Comparison of ENCODE assay signal across 9 cellular contexts in genomic region chr2:205706769-205707375, GRCh38. TPM values are rescaled to one million over a fixed set of nuclear protein-coding genes. Genes with fewer than 3 reads are reported as not detected.
DNase-seq lines count a peak whose midpoint lies in the region; ATAC-seq, FAIRE-seq and TF ChIP-seq lines count a peak whose summit lies in the region.
"Had no signal": no experiment of that assay in that cellular context is flagged by ENCODE, and none has a peak within 500 bp of the region (broad histone marks: within the 10 kb centered on the region; RNA-seq: fewer than 3 reads in every experiment).

No MANE protein-coding gene starts in this region.

- 74 to 81% methylated on average over 10 of the region's 10 CpGs for WGBS in pancreas, 2 donors

- no peaks in the 10 kb centered on the region for H3K9me3 ChIP-seq in pancreas

- FAIRE-seq in pancreas (lab: Jason Lieb, UNC): no peak

- H3K36me3 ChIP-seq in pancreas: no peaks in the 10 kb centered on the region

- H3K4me1 ChIP-seq in pancreas: peaks cover 0 to 2% (median 0%) of the 10 kb centered on the region in 3 donors

- H3K27me3 ChIP-seq in pancreas: no peaks in the 10 kb centered on the region

- peak; percentile 21 for DNase-seq in NCI-H1694 treated with DMSO at 0.1 percent for 48 hours (lab: John Stamatoyannopoulos, UW)
- no peak for DNase-seq in NCI-H1694 (lab: John Stamatoyannopoulos, UW)
- peak; percentile 89 for DNase-seq in KBM-7
- DNase-seq in activated CD4-positive, alpha-beta T cell treated with anti-CD3 and anti-CD28 coated beads for 24 hours (ENCODE audit: low read depth in 2 of 2): peak; percentile 12 to 20
- peak; percentile 86 for DNase-seq in fibroblast of peridontal ligament (ENCODE audit: extremely low read depth)
- no peak for DNase-seq in pancreas
- DNase-seq in NCI-H774 (lab: John Stamatoyannopoulos, UW): no peak

- ATAC-seq in GM21576 (IDR thresholded peaks at IDR 0.05; ENCODE audit: unreplicated experiment) (peak; percentile 95), pancreas (peak in 3 of 4 donors; percentile 61 to 88 (median 78))

- TF ChIP-seq CTCF in pancreas (IDR thresholded peaks at IDR 0.05): no peak

- H3K4me3 ChIP-seq in pancreas: no peak overlapping the region

- intact Hi-C loops in pancreas (cut with DNase I): no loop called here

- in situ Hi-C loops in KBM-7 (cut with MboI; ENCODE audit: low pct_unique_long_range_greater_than_20kb, low sequenced_read_pairs): no loop called here

- H3K27ac ChIP-seq in pancreas: peak overlapping the region in 2 of 4 donors; percentile 22 to 50
- H3K27ac ChIP-seq: C4-2B had no signal

RNA-seq across cellular contexts. Expression of gene NRP2, which starts 24.6 kb away (rescaled TPM):
- total RNA-seq in pancreas: 10 to 100 TPM in 1 of 6 donors, 1 to 10 TPM in 5; 1.3 to 11.0 (median 2.9) TPM
- 1 to 10 TPM in 1 of 2 donors, under 1 TPM in 1; 0.65 to 1.1 TPM for polyA plus RNA-seq in pancreas

Comparison
In these comparisons a context has a peak if more than half of its experiments do, and no peak if none do; other contexts are left out.
1. DNase-seq: peak in NCI-H1694 treated with DMSO at 0.1 percent for 48 hours (single experiment), KBM-7 (single experiment), activated CD4-positive, alpha-beta T cell treated with anti-CD3 and anti-CD28 coated beads for 24 hours (2 of 2) and fibroblast of peridontal ligament (single experiment); none in NCI-H1694 (single experiment), pancreas (0 of 6) and NCI-H774 (single experiment).